Comparison of ENCODE assay signal across 8 cellular contexts in the genomic region with DNA sequence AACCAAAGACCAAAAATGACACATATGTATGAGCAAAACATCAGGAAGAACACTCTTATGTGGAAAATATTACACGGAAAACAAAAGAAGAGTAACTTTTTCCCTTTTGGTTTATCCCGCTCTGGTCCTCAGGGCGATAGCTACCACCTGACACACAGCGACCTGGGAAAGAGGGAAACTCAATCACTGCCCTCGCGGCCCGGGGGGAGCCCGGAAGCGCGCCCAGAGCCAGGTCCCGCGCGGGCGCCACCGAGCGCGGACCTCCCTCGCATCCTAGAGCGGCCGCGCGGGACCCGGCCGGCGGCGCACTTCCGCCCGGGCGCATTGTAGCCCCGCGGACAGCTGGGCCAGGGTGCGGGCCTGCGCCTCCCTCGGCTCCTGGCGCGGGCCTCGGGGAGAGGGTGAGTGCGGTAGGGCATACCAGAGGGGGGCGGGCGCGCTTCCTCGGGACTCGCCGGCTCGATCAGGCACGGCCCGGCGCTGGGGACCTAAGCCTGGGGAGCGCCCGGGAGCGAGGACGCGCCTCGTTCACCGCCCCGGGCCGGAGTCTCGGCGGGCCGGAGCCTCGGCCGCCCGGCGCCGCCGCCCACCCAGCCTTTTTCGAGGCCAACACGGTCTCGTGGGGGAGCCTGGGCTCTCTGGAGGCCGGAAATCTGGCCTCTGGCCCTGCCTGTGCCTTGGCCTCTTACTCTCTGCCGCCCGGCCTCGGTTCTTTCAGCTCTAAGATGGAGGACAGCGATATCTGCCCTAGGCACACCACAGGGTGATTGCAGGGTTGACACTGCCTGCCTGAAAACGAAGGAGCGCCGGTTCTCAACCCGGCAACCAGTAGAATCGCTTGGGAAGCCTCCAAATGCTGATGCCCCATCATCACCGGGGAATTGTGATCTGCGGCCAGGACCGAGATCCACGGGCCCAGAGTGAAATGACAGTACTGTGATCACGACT. TPM values are rescaled to one million over a fixed set of nuclear protein-coding genes. Genes with fewer than 3 reads are reported as not detected.
DNase-seq lines count a peak whose midpoint lies in the region; ATAC-seq and TF ChIP-seq lines count a peak whose summit lies in the region.

TSS of gene ELAC1 (plus strand) at position 327 of the 948 bp plus-strand sequence. CDS start 6,365 bp downstream, outside the sequence.

- H3K36me3 ChIP-seq in Caco-2 (ENCODE audit: control insufficient read depth, insufficient read depth, low read length) = no peaks in the 10 kb centered on the region

- DNase-seq in Caco-2 (peak; percentile 54 to 73), HPDE6-E6E7 (ENCODE audit: extremely low spot score) (peak; percentile 52), NOMO-1 treated with dmso at 0.1 percent for 144 hours (lab: John Stamatoyannopoulos, UW; ENCODE audit: unreplicated experiment) (peak; percentile 51), endothelial cell (ENCODE audit: low spot score) (peak; percentile 69), middle frontal gyrus (ENCODE audit: extremely low spot score, low spot score) (peak; percentile 76)
- DNase-seq in activated CD8-positive, alpha-beta memory T cell treated with anti-CD3 and anti-CD28 coated beads, Interleukin-2, amount 50 U/mL, for 48 hours = peak; percentile 86
- DNase-seq in stimulated activated CD8-positive, alpha-beta memory T cell treated with anti-CD3 and anti-CD28 coated beads, Interleukin-2, amount 100 ng/mL, for 48 hours (ENCODE audit: low read depth in 2 of 2) = peak; percentile 50 to 63

- H3K27ac Mint-ChIP-seq in Caco-2 (ENCODE audit: unreplicated experiment) (no peak within 1 kb of the TSS), endothelial cell (ENCODE audit: unreplicated experiment) (peak within 1 kb of the TSS; percentile 92)

- BruUV-seq in Caco-2 (replicated peaks; lab: Mats Ljungman, UMichigan) = no TSS peak

- TF ChIP-seq CTCF in Caco-2 (IDR thresholded peaks at IDR 0.05; ENCODE audit: insufficient read depth in 1 of 2, low read depth in 1 of 2, low read length in 1 of 2, severe bottlenecking in 1 of 2, unreplicated experiment in 1 of 2) (no peak), endothelial cell (IDR thresholded peaks at IDR 0.05; ENCODE audit: unreplicated experiment) (no peak)

- peak; percentile 96 for ATAC-seq in GM19467 (IDR thresholded peaks at IDR 0.05; ENCODE audit: unreplicated experiment)

- H3K4me3 ChIP-seq in Caco-2 (ENCODE audit: low read depth, low read length) = peak within 1 kb of the TSS; percentile 67

- H3K9me3 Mint-ChIP-seq in Caco-2 (ENCODE audit: unreplicated experiment) = no peaks in the 10 kb centered on the region
- peaks cover 4% of the 10 kb centered on the region for H3K9me3 Mint-ChIP-seq in endothelial cell (ENCODE audit: unreplicated experiment)

- H3K27me3 Mint-ChIP-seq in Caco-2 (ENCODE audit: insufficient read depth, unreplicated experiment) = no peaks in the 10 kb centered on the region
- H3K27me3 Mint-ChIP-seq in endothelial cell (ENCODE audit: unreplicated experiment) = peaks cover 8% of the 10 kb centered on the region

- POLR2A ChIA-PET in Caco-2 (lab: Charles Lee) = interaction anchor here (0.7 to 1.2 kb wide), 2 partner anchors 90 to 102 kb away, joined by 5 to 7 read pairs; no protein-coding TSS in a partner anchor

- H3K4me3 Mint-ChIP-seq in Caco-2 (ENCODE audit: unreplicated experiment) (peak within 1 kb of the TSS; percentile 72), endothelial cell (ENCODE audit: unreplicated experiment) (peak within 1 kb of the TSS; percentile 96)

- H3K4me1 ChIP-seq in Caco-2 = no peaks in the 10 kb centered on the region

- H3K36me3 Mint-ChIP-seq in Caco-2 (ENCODE audit: insufficient read depth, unreplicated experiment) (no peaks in the 10 kb centered on the region), endothelial cell (ENCODE audit: low read depth, unreplicated experiment) (peaks cover 8% of the 10 kb centered on the region)

- CTCF ChIA-PET in Caco-2 (lab: Charles Lee) = no interaction called here

- intact Hi-C loops in Caco-2 (cut with micrococcal nuclease; ENCODE audit: unreplicated experiment) = loop anchor here (2.0 to 5.0 kb wide), 2 partner anchors 59 to 83 kb away; no protein-coding TSS in a partner anchor

- H3K9me3 ChIP-seq in Caco-2 = no peaks in the 10 kb centered on the region

- no peaks in the 10 kb centered on the region for H3K27me3 ChIP-seq in Caco-2 (replicated peaks; ENCODE audit: control insufficient read depth, insufficient read depth, low read length)

- H3K4me1 Mint-ChIP-seq in Caco-2 (ENCODE audit: low read depth, unreplicated experiment) (peaks cover 8% of the 10 kb centered on the region), endothelial cell (ENCODE audit: unreplicated experiment) (peaks cover 13% of the 10 kb centered on the region)

RNA-seq across cellular contexts. Expression of gene ELAC1, which starts in this region (rescaled TPM):
- total RNA-seq in Caco-2 (2022) = 4.8 and 5.3 TPM in 2 replicates
- total RNA-seq in endothelial cell (ENCODE audit: unreplicated experiment) = 10.5 TPM

Comparison
In these comparisons a context has a peak if more than half of its experiments do, and no peak if none do; other contexts are left out.
1. Peak in every context shown above with its lines: DNase-seq, ATAC-seq and H3K4me3 ChIP-seq.